Comparison of ENCODE assay signal across 8 cellular contexts in the genomic region with DNA sequence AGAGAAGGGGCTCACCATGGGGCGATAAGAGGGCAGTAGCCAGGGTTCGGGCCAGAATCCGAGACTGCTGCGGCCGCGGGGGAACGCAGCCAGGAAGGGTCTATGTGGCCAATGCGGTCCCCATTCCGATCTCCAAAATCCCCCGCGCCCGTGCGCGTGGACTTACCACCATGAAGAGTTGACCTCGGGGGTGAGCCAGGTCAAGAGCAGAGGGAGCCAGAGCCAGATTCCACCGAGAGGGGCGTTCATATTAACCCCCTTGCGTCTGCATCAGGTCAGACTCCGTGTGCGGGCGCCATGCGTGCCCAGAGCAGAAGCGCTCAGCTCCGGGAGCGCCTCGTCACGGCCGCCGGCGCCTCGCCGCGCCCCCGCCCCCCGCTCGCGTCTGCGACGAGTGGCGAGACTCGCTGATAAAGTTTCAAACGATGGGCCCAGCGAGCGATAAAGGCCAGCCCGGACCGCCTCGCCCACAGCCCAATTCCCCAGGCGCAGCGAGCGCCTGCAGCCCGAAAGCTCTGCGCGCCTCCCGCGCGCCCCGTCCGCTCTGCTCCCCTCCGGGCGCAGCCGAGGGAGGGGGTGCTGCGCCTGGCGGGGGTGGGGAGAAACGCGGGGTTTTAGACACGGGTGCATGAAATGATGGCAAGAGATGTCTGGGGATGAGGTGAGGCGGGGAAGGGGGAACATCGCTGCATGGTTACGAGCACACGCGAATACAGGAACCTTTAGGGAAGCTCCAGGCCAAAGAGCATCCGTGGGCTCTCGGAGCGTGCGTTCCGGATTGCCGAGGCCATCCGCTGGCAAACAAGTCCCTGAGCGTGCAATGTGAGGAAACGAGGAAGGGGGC. TPM values are rescaled to one million over a fixed set of nuclear protein-coding genes. Genes with fewer than 3 reads are reported as not detected.
DNase-seq lines count a peak whose midpoint lies in the region; ATAC-seq and TF ChIP-seq lines count a peak whose summit lies in the region.

A gene (minus strand): TSS at position 318 of the 844 bp plus-strand sequence. CDS start 69 bp downstream, at position 249.

- no peaks in the 10 kb centered on the region for H3K36me3 ChIP-seq in RWPE2 (ENCODE audit: low read depth)
- H3K36me3 ChIP-seq in ovary, result no peaks in the 10 kb centered on the region

- POLR2A ChIA-PET in naive thymus-derived CD8-positive, alpha-beta T cell (lab: Charles Lee), result no interaction called here

- H3K27me3 Mint-ChIP-seq in naive thymus-derived CD8-positive, alpha-beta T cell, result peaks cover 37 to 81% (median 50%) of the 10 kb centered on the region in 5 donors

- H3K9me3 ChIP-seq in RWPE2 (ENCODE audit: severe bottlenecking) (no peaks in the 10 kb centered on the region), ovary (no peaks in the 10 kb centered on the region)

- H3K4me3 ChIP-seq in RWPE2 (ENCODE audit: severe bottlenecking) (peak within 1 kb of the TSS; percentile 15), fibroblast of the aortic adventitia (ENCODE audit: low read depth, low read length) (peak within 1 kb of the TSS; percentile 75), ovary (peak within 1 kb of the TSS; percentile 35)

- no peak for TF ChIP-seq POLR2A in ovary (IDR thresholded peaks at IDR 0.05)

- peak within 1 kb of the TSS in 1 of 10 donors; percentile 24 for H3K27ac Mint-ChIP-seq in naive thymus-derived CD8-positive, alpha-beta T cell

- no peak for ATAC-seq in RWPE2 (ENCODE audit: low read depth)
- no peak for ATAC-seq in naive thymus-derived CD8-positive, alpha-beta T cell
- ATAC-seq in GM19467 (IDR thresholded peaks at IDR 0.05; ENCODE audit: unreplicated experiment), result no peak
- ATAC-seq in HG03442 (IDR thresholded peaks at IDR 0.05; ENCODE audit: unreplicated experiment), result no peak

- TF ChIP-seq CTCF in RWPE2 (IDR thresholded peaks at IDR 0.05; ENCODE audit: poor library complexity, severe bottlenecking) (no peak), fibroblast of the aortic adventitia (IDR thresholded peaks at IDR 0.05; ENCODE audit: insufficient read depth, low read length) (no peak), ovary (IDR thresholded peaks at IDR 0.05) (no peak)

- peaks cover 0 to 11% (median 4%) of the 10 kb centered on the region in 9 donors for H3K9me3 Mint-ChIP-seq in naive thymus-derived CD8-positive, alpha-beta T cell

- H3K36me3 Mint-ChIP-seq in naive thymus-derived CD8-positive, alpha-beta T cell, result peaks cover 0 to 9% (median 0%) of the 10 kb centered on the region in 3 donors

- H3K4me1 ChIP-seq in RWPE2 (ENCODE audit: insufficient read depth, poor library complexity, severe bottlenecking), result no peaks in the 10 kb centered on the region
- peaks cover 6% of the 10 kb centered on the region for H3K4me1 ChIP-seq in ovary (ENCODE audit: insufficient read depth)

- TF ChIP-seq EP300 in ovary (IDR thresholded peaks at IDR 0.05), result no peak

- peaks cover 75% of the 10 kb centered on the region for H3K27me3 ChIP-seq in RWPE2 (ENCODE audit: insufficient read depth, poor library complexity, severe bottlenecking)
- no peaks in the 10 kb centered on the region for H3K27me3 ChIP-seq in ovary

- peaks cover 0 to 10% (median 6%) of the 10 kb centered on the region in 4 donors for H3K4me1 Mint-ChIP-seq in naive thymus-derived CD8-positive, alpha-beta T cell

- no peak within 1 kb of the TSS for H3K4me3 Mint-ChIP-seq in naive thymus-derived CD8-positive, alpha-beta T cell

- peak; percentile 25 for DNase-seq in Daoy (ENCODE audit: low read depth)
- DNase-seq in RWPE2 (ENCODE audit: low spot score), result no peak
- peak; percentile 63 for DNase-seq in fibroblast of the aortic adventitia (ENCODE audit: low read depth)
- no peak for DNase-seq in ovary
- no peak for DNase-seq in SIG-M5 (lab: John Stamatoyannopoulos, UW)
- no peak for DNase-seq in naive thymus-derived CD8-positive, alpha-beta T cell

- 0 to 1% (median 1%) methylated on average over 72 to 80 of the region's 80 CpGs for WGBS in ovary, 3 donors

- H3K27ac ChIP-seq in RWPE2 (ENCODE audit: poor library complexity, severe bottlenecking) (no peak within 1 kb of the TSS), ovary (no peak within 1 kb of the TSS)

- intact Hi-C loops in ovary (cut with DNase I), result no loop called here

RNA-seq across cellular contexts. Expression of the gene that starts here (rescaled TPM):
- total RNA-seq in Daoy (2014; rRNA removed; shearing (Covaris generic)), result 0.65 TPM in 1 of 2 replicates, not detected in the other
- 1.8 and 9.9 TPM in 2 replicates for total RNA-seq in fibroblast of the aortic adventitia (ENCODE audit: low replicate concordance)
- total RNA-seq in ovary, result 1 to 10 TPM in 1 of 7 donors, under 1 TPM in 4, not detected in 2; 0.17 to 2.1 (median 0.31) TPM
- 1 to 10 TPM in 1 of 2 donors, under 1 TPM in 1; 0.50 to 1.2 TPM for polyA plus RNA-seq in ovary
- total RNA-seq in naive thymus-derived CD8-positive, alpha-beta T cell, result not detected
- polyA plus RNA-seq in naive thymus-derived CD8-positive, alpha-beta T cell, result not detected

Comparison
In these comparisons a context has a peak if more than half of its experiments do, and no peak if none do; other contexts are left out.
1. Peak in DNase-seq in Daoy; RNA of the gene not detected or under 1 TPM.
2. H3K4me3 ChIP-seq: peak in every context shown above with its lines; median percentile 75 in fibroblast of the aortic adventitia; 35 in ovary; 15 in RWPE2.